In the genomic region with DNA sequence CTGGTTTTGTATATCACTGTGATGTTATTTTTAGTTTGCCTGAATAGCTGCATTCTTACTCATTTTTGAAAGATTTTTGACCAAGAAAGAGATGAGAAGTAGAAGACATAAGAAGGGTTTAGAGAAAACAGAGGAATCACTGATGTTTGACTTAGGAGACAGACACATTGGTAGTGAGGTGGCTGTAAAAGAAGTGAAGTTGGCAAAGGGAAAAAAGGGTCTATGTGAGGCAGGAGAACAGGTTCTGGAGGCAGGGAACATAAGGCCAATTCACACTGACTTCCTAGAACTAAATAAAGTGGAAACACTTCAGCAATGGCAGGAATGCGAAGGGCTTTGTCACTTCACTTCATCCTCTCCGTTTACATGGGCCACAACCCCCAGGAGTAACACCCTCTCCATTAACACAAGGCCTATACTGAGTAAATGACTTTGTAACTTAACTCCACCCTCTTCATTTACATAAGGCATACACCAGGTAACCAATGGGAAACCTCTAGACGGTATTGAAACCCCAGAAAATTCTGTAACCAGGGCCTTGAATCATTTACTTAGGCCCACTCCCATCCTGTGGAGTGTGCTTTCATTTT, we compare ENCODE assay signal across 8 cellular contexts. TPM values are rescaled to one million over a fixed set of nuclear protein-coding genes. Genes with fewer than 3 reads are reported as not detected.
DNase-seq lines count a peak whose midpoint lies in the region; ATAC-seq and TF ChIP-seq lines count a peak whose summit lies in the region.

No MANE protein-coding gene starts in this region.

- H3K4me3 Mint-ChIP-seq in activated CD4-positive, alpha-beta T cell treated with anti-CD3 and anti-CD28 coated beads for 36 hours: no peak overlapping the region
- H3K4me3 Mint-ChIP-seq in activated B cell treated with CpG ODN at 0.5 μM for 24 hours: peak overlapping the region; percentile 39
- peak overlapping the region; percentile 44 for H3K4me3 Mint-ChIP-seq in stimulated activated memory B cell treated with anti-CD40 and anti-IgM and Interleukin-4, amounts not matched to agents 10 μg/mL and 1 μg/mL and 100 μg/mL, for 72 hours

- no peak overlapping the region for H3K27ac ChIP-seq in prostate gland

- DNase-seq in activated CD4-positive, alpha-beta T cell treated with anti-CD3 and anti-CD28 coated beads for 36 hours: no peak
- no peak for DNase-seq in activated CD4-positive, alpha-beta T cell treated with anti-CD3 and anti-CD28 coated beads for 1 hour
- DNase-seq in activated B cell treated with CpG ODN at 0.5 μM for 24 hours (no peak), prostate gland (ENCODE audit: low spot score) (no peak), 8988T (no peak), DMS153 treated with DMSO at 0.1 percent for 48 hours (lab: John Stamatoyannopoulos, UW; ENCODE audit: unreplicated experiment) (no peak)

- peak; percentile 68 for ATAC-seq in activated CD4-positive, alpha-beta T cell treated with anti-CD3 and anti-CD28 coated beads for 36 hours
- ATAC-seq in HG02798 (IDR thresholded peaks at IDR 0.05; ENCODE audit: poor library complexity, unreplicated experiment) (peak; percentile 81), activated B cell treated with CpG ODN at 0.5 μM for 24 hours (ENCODE audit: low read depth) (peak; percentile 71)
- peak; percentile 53 for ATAC-seq in stimulated activated memory B cell treated with anti-CD40 and anti-IgM and Interleukin-4, amounts not matched to agents 10 μg/mL and 1 μg/mL and 100 μg/mL, for 72 hours

- H3K9me3 Mint-ChIP-seq in activated CD4-positive, alpha-beta T cell treated with anti-CD3 and anti-CD28 coated beads for 36 hours (ENCODE audit: low read depth): no peaks in the 10 kb centered on the region
- no peaks in the 10 kb centered on the region for H3K9me3 Mint-ChIP-seq in activated B cell treated with CpG ODN at 0.5 μM for 24 hours
- no peaks in the 10 kb centered on the region for H3K9me3 Mint-ChIP-seq in stimulated activated memory B cell treated with anti-CD40 and anti-IgM and Interleukin-4, amounts not matched to agents 10 μg/mL and 1 μg/mL and 100 μg/mL, for 72 hours

- no peaks in the 10 kb centered on the region for H3K36me3 ChIP-seq in prostate gland

- CTCF ChIA-PET in activated CD4-positive, alpha-beta T cell treated with anti-CD3 and anti-CD28 coated beads for 36 hours (lab: Charles Lee): interaction anchor here (1.7 kb wide), 1 partner anchor 15 kb away, joined by 3 read pairs; no protein-coding TSS in a partner anchor
- CTCF ChIA-PET in activated B cell treated with CpG ODN at 0.5 μM for 24 hours (lab: Charles Lee): no interaction called here

- no peaks in the 10 kb centered on the region for H3K27me3 Mint-ChIP-seq in activated CD4-positive, alpha-beta T cell treated with anti-CD3 and anti-CD28 coated beads for 36 hours
- no peaks in the 10 kb centered on the region for H3K27me3 Mint-ChIP-seq in activated B cell treated with CpG ODN at 0.5 μM for 24 hours
- no peaks in the 10 kb centered on the region for H3K27me3 Mint-ChIP-seq in stimulated activated memory B cell treated with anti-CD40 and anti-IgM and Interleukin-4, amounts not matched to agents 10 μg/mL and 1 μg/mL and 100 μg/mL, for 72 hours

- POLR2A ChIA-PET in activated CD4-positive, alpha-beta T cell treated with anti-CD3 and anti-CD28 coated beads for 36 hours (lab: Charles Lee): interaction anchor here (0.6 kb wide), 1 partner anchor 36 kb away, joined by 9 read pairs; no protein-coding TSS in a partner anchor
- POLR2A ChIA-PET in activated B cell treated with CpG ODN at 0.5 μM for 24 hours (lab: Charles Lee): no interaction called here

- no peak for TF ChIP-seq POLR2A in prostate gland (IDR thresholded peaks at IDR 0.05)

- no peaks in the 10 kb centered on the region for H3K4me1 ChIP-seq in prostate gland (replicated peaks)

- H3K4me1 Mint-ChIP-seq in activated CD4-positive, alpha-beta T cell treated with anti-CD3 and anti-CD28 coated beads for 36 hours: peaks cover 33% of the 10 kb centered on the region
- H3K4me1 Mint-ChIP-seq in activated B cell treated with CpG ODN at 0.5 μM for 24 hours: peaks cover 24% of the 10 kb centered on the region
- peaks cover 33% of the 10 kb centered on the region for H3K4me1 Mint-ChIP-seq in stimulated activated memory B cell treated with anti-CD40 and anti-IgM and Interleukin-4, amounts not matched to agents 10 μg/mL and 1 μg/mL and 100 μg/mL, for 72 hours

- intact Hi-C loops in activated CD4-positive, alpha-beta T cell treated with anti-CD3 and anti-CD28 coated beads for 36 hours (cut with DNase I, micrococcal nuclease): loop anchor here (1.0 to 5.0 kb wide), 3 partner anchors 36 to 124 kb away; a partner anchor contains a TSS
- intact Hi-C loops in activated B cell treated with CpG ODN at 0.5 μM for 24 hours (cut with micrococcal nuclease) (no loop called here), prostate gland (cut with DNase I) (no loop called here)

- TF ChIP-seq CTCF in activated B cell treated with CpG ODN at 0.5 μM for 24 hours (IDR thresholded peaks at IDR 0.05): no peak
- TF ChIP-seq CTCF in prostate gland (IDR thresholded peaks at IDR 0.05): no peak

- H3K4me3 ChIP-seq in prostate gland: no peak overlapping the region

- H3K36me3 Mint-ChIP-seq in activated CD4-positive, alpha-beta T cell treated with anti-CD3 and anti-CD28 coated beads for 36 hours (ENCODE audit: low read depth): peaks cover 46% of the 10 kb centered on the region
- H3K36me3 Mint-ChIP-seq in activated B cell treated with CpG ODN at 0.5 μM for 24 hours (ENCODE audit: low read depth): peaks cover 51% of the 10 kb centered on the region
- peaks cover 41% of the 10 kb centered on the region for H3K36me3 Mint-ChIP-seq in stimulated activated memory B cell treated with anti-CD40 and anti-IgM and Interleukin-4, amounts not matched to agents 10 μg/mL and 1 μg/mL and 100 μg/mL, for 72 hours

- 78% methylated on average over 3 of the region's 3 CpGs for WGBS in prostate gland

- no peaks in the 10 kb centered on the region for H3K27me3 ChIP-seq in prostate gland (replicated peaks; ENCODE audit: insufficient read depth)

- H3K9me3 ChIP-seq in prostate gland: no peaks in the 10 kb centered on the region

- H3K27ac Mint-ChIP-seq in activated CD4-positive, alpha-beta T cell treated with anti-CD3 and anti-CD28 coated beads for 36 hours: peak overlapping the region; percentile 89
- peak overlapping the region; percentile 74 for H3K27ac Mint-ChIP-seq in activated B cell treated with CpG ODN at 0.5 μM for 24 hours
- H3K27ac Mint-ChIP-seq in stimulated activated memory B cell treated with anti-CD40 and anti-IgM and Interleukin-4, amounts not matched to agents 10 μg/mL and 1 μg/mL and 100 μg/mL, for 72 hours: peak overlapping the region; percentile 89

RNA-seq across cellular contexts. Expression of a gene that starts 36.6 kb away (rescaled TPM):
- 10 to 100 TPM; 53.1 to 59.4 TPM for total RNA-seq in activated CD4-positive, alpha-beta T cell treated with anti-CD3 and anti-CD28 coated beads for 36 hours
- total RNA-seq in activated B cell treated with CpG ODN at 0.5 μM for 24 hours (30.6 and 31.2 TPM in 2 replicates), prostate gland (10 to 100 TPM; 19.4 to 65.5 TPM)

Comparison
In these comparisons a context has a peak if more than half of its experiments do, and no peak if none do; other contexts are left out.
1. intact Hi-C loops: an anchor here in activated CD4-positive, alpha-beta T cell treated with anti-CD3 and anti-CD28 coated beads for 36 hours (1.0 to 5.0 kb wide); none called in activated B cell treated with CpG ODN at 0.5 μM for 24 hours and prostate gland.